ENCODE assay signal across 3 cellular contexts in genomic region chr9:117409321-117409720, GRCh38.
A peak's percentile ranks its signal among the peaks of the same experiment; 100 is the strongest.
TF ChIP-seq lines count a peak whose summit lies in the region.

No MANE protein-coding gene starts in this region.

TF ChIP-seq in HEK293, 187 proteins besides CTCF, POLR2A, EP300 and RAD21:
- TF ChIP-seq, protein P1, sequence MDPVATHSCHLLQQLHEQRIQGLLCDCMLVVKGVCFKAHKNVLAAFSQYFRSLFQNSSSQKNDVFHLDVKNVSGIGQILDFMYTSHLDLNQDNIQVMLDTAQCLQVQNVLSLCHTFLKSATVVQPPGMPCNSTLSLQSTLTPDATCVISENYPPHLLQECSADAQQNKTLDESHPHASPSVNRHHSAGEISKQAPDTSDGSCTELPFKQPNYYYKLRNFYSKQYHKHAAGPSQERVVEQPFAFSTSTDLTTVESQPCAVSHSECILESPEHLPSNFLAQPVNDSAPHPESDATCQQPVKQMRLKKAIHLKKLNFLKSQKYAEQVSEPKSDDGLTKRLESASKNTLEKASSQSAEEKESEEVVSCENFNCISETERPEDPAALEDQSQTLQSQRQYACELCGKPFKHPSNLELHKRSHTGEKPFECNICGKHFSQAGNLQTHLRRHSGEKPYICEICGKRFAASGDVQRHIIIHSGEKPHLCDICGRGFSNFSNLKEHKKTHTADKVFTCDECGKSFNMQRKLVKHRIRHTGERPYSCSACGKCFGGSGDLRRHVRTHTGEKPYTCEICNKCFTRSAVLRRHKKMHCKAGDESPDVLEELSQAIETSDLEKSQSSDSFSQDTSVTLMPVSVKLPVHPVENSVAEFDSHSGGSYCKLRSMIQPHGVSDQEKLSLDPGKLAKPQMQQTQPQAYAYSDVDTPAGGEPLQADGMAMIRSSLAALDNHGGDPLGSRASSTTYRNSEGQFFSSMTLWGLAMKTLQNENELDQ (tag by site-specific recombination; IDR thresholded peaks at IDR 0.05; ENCODE audit: low read depth): no peak
- TF ChIP-seq MYNN (tag by site-specific recombination; IDR thresholded peaks at IDR 0.05; ENCODE audit: borderline replicate concordance) (no peak), ZNF843 (tag by site-specific recombination; IDR thresholded peaks at IDR 0.05) (no peak), ZNF350 (tag by site-specific recombination; IDR thresholded peaks at IDR 0.05) (no peak), REST (tag by site-specific recombination; IDR thresholded peaks at IDR 0.05) (peak; percentile 68)
TF ChIP-seq in HEK293: peak in this region for 1.

TF ChIP-seq in GM12878, 131 proteins besides CTCF, POLR2A, EP300 and RAD21:
- no peak for TF ChIP-seq DPF2 (IDR thresholded peaks at IDR 0.05)
- TF ChIP-seq KLF5 (IDR thresholded peaks at IDR 0.05; ENCODE audit: partially characterized antibody): no peak
- no peak for TF ChIP-seq KDM1A (IDR thresholded peaks at IDR 0.05; ENCODE audit: borderline replicate concordance)
- no peak for TF ChIP-seq CEBPB (IDR thresholded peaks at IDR 0.05; ENCODE audit: borderline replicate concordance in 1 of 2, low read depth in 2 of 2, low read length in 2 of 2)
- TF ChIP-seq GATAD2B (conservative IDR thresholded peaks at IDR 0.05; ENCODE audit: low read depth): no peak
- peak; percentile 65 for TF ChIP-seq REST (IDR thresholded peaks at IDR 0.05; ENCODE audit: low read depth, low read length)

TF ChIP-seq in liver, 16 proteins besides CTCF, POLR2A, EP300 and RAD21:
- peak; percentile 34 for TF ChIP-seq REST (IDR thresholded peaks at IDR 0.05)
- no peak for TF ChIP-seq FOXA2 (IDR thresholded peaks at IDR 0.05)
TF ChIP-seq in liver: peak in this region for 1.
